ENCODE assay signal across 37 cellular contexts in genomic region chr1:34612091-34612631, GRCh38.
"Had no signal": no experiment of that assay in that cellular context is flagged by ENCODE, and none has a peak within 500 bp of the region (broad histone marks: within the 10 kb centered on the region; RNA-seq: fewer than 3 reads in every experiment).

No MANE protein-coding gene starts in this region.

- H3K4me1 Mint-ChIP-seq: activated CD4-positive, alpha-beta T cell treated with anti-CD3 and anti-CD28 coated beads, Interleukin-2, amount 10 ng/mL, durations not matched to agents 24 days and 14 days; activated T-helper 17 cell treated with anti-CD3 and anti-CD28 coated beads, Interleukin-2, amount 50 U/mL, for 72 hours had no signal

- H2AFZ ChIP-seq: PC-9 had no signal

- H3K4me3 Mint-ChIP-seq: activated CD4-positive, alpha-beta T cell treated with anti-CD3 and anti-CD28 coated beads, Interleukin-2, amount 10 ng/mL, durations not matched to agents 24 days and 14 days; activated CD8-positive, alpha-beta T cell treated with anti-CD3 and anti-CD28 coated beads for 36 hours; activated naive CD8-positive, alpha-beta T cell treated with anti-CD3 and anti-CD28 coated beads, Interleukin-2, amount 10 ng/mL, durations not matched to agents 7 days and 5 days; activated T-cell treated with anti-CD3 and anti-CD28 coated beads, Interleukin-2, amount 50 U/mL, for 72 hours; activated T-helper 17 cell treated with anti-CD3 and anti-CD28 coated beads, Interleukin-2, amount 50 U/mL, for 72 hours had no signal

- H3K4me3 ChIP-seq: ascending aorta, breast epithelium, MG63, PC-9 had no signal

- H3K4me1 ChIP-seq: ascending aorta, breast epithelium had no signal

- FAIRE-seq: RCC 7860 had no signal

- H3K27ac ChIP-seq: ascending aorta, breast epithelium, PC-9, RWPE1, WERI-Rb-1 had no signal

- H3K27me3 ChIP-seq: ascending aorta had no signal

- H3K4me2 ChIP-seq: PC-9 had no signal

- ATAC-seq: activated CD8-positive, alpha-beta T cell treated with anti-CD3 and anti-CD28 coated beads for 36 hours; activated T-cell treated with anti-CD3 and anti-CD28 coated beads, Interleukin-2, amount 50 U/mL, for 72 hours; activated T-helper 17 cell treated with anti-CD3 and anti-CD28 coated beads, Interleukin-2, amount 50 U/mL, for 72 hours; Right ventricle myocardium inferior had no signal

- H3K27ac Mint-ChIP-seq: activated CD4-positive, alpha-beta T cell treated with anti-CD3 and anti-CD28 coated beads, Interleukin-2, amount 10 ng/mL, durations not matched to agents 24 days and 14 days; activated CD8-positive, alpha-beta T cell treated with anti-CD3 and anti-CD28 coated beads for 36 hours; activated naive CD8-positive, alpha-beta T cell treated with anti-CD3 and anti-CD28 coated beads, Interleukin-2, amount 10 ng/mL, durations not matched to agents 7 days and 5 days; activated T-cell treated with anti-CD3 and anti-CD28 coated beads, Interleukin-2, amount 50 U/mL, for 72 hours; activated T-helper 17 cell treated with anti-CD3 and anti-CD28 coated beads, Interleukin-2, amount 50 U/mL, for 72 hours had no signal

- DNase-seq: activated CD4-positive, alpha-beta T cell treated with anti-CD3 and anti-CD28 coated beads, Interleukin-2, amount 10 ng/mL, durations not matched to agents 24 days and 14 days; activated CD4-positive, alpha-beta T cell treated with anti-CD3 and anti-CD28 coated beads, Interleukin-2, amount 50 U/mL, for 4 hours; activated CD8-positive, alpha-beta T cell treated with anti-CD3 and anti-CD28 coated beads for 36 hours; activated effector memory CD4-positive, alpha-beta T cell treated with anti-CD3 and anti-CD28 coated beads, Interleukin-2, amount 50 U/mL, for 16 hours; activated naive CD4-positive, alpha-beta T cell; activated naive CD4-positive, alpha-beta T cell treated with anti-CD3 and anti-CD28 coated beads, Interleukin-2, amount 50 U/mL, for 16 hours; activated naive CD8-positive, alpha-beta T cell treated with anti-CD3 and anti-CD28 coated beads, Interleukin-2, amount 10 ng/mL, durations not matched to agents 7 days and 5 days; activated T-cell treated with anti-CD3 and anti-CD28 coated beads, Interleukin-2, amount 50 U/mL, for 1 hour; activated T-cell treated with anti-CD3 and anti-CD28 coated beads, Interleukin-2, amount 50 U/mL, for 72 hours; amygdala; Kasumi-1; KG1; MG63; NCI-H1048; NCI-H1105 treated with DMSO at 0.1 percent for 48 hours; NCI-H1436; NCI-H1694; NCI-H1930; NCI-H2081 treated with DMSO at 0.1 percent for 48 hours; NCI-H2171; NCI-H510A; NCI-H526; NCI-H748 treated with DMSO at 0.1 percent for 48 hours; NK-92 treated with Interleukin-12 subunit alpha and Interleukin-12 subunit beta, amount 100 ng/mL, for 24 hours; PC-9; SIG-M5; SW 1271; T-helper 1 cell; T-helper 2 cell; T-helper 9 cell; WERI-Rb-1 had no signal

- H3K9me3 ChIP-seq: ascending aorta, breast epithelium, MG63 had no signal

- H3K9me3 Mint-ChIP-seq: activated CD4-positive, alpha-beta T cell treated with anti-CD3 and anti-CD28 coated beads, Interleukin-2, amount 10 ng/mL, durations not matched to agents 24 days and 14 days; activated CD8-positive, alpha-beta T cell treated with anti-CD3 and anti-CD28 coated beads for 36 hours; activated naive CD8-positive, alpha-beta T cell treated with anti-CD3 and anti-CD28 coated beads, Interleukin-2, amount 10 ng/mL, durations not matched to agents 7 days and 5 days; activated T-helper 17 cell treated with anti-CD3 and anti-CD28 coated beads, Interleukin-2, amount 50 U/mL, for 72 hours had no signal

- H3K36me3 ChIP-seq: ascending aorta, breast epithelium, MG63, WERI-Rb-1 had no signal

- H3K36me3 Mint-ChIP-seq: activated naive CD8-positive, alpha-beta T cell treated with anti-CD3 and anti-CD28 coated beads, Interleukin-2, amount 10 ng/mL, durations not matched to agents 7 days and 5 days had no signal
